8 cellular contexts compared by ENCODE assay signal in genomic region chr6:71419217-71419953, GRCh38.
A peak's percentile ranks its signal among the peaks of the same experiment; 100 is the strongest.
DNase-seq lines count a peak whose midpoint lies in the region; ATAC-seq and TF ChIP-seq lines count a peak whose summit lies in the region.

No MANE protein-coding gene starts in this region.

- TF ChIP-seq CTCF in chondrocyte (IDR thresholded peaks at IDR 0.05), result no peak
- no peak for TF ChIP-seq CTCF in lung (IDR thresholded peaks at IDR 0.05; ENCODE audit: control extremely low read depth, extremely low read depth)

- H3K36me3 ChIP-seq in lung (ENCODE audit: control insufficient read depth in 2 of 2, insufficient read depth in 2 of 2, low read length in 2 of 2) (peaks cover 5 to 14% of the 10 kb centered on the region in 2 donors), urinary bladder (ENCODE audit: insufficient read depth) (no peaks in the 10 kb centered on the region)

- H3K4me3 Mint-ChIP-seq in chondrocyte (ENCODE audit: unreplicated experiment), result peak overlapping the region; percentile 82

- no peaks in the 10 kb centered on the region for H3K27me3 Mint-ChIP-seq in chondrocyte (ENCODE audit: low read depth)

- H3K4me1 Mint-ChIP-seq in chondrocyte (ENCODE audit: low read depth), result peaks cover 18% of the 10 kb centered on the region

- DNase-seq in activated gamma-delta T cell (lab: John Stamatoyannopoulos, UW) (peak; percentile 2), activated gamma-delta T cell treated with Interleukin-2 at 50 U/mL for 16 hours (no peak), chondrocyte (ENCODE audit: low spot score) (no peak), lung (ENCODE audit: low spot score) (no peak), HUDEP-2 (lab: John Stamatoyannopoulos, UW; ENCODE audit: unreplicated experiment in 76 of 76) (no peak)

- peak overlapping the region; percentile 91 to 99 for H3K27ac ChIP-seq in lung (ENCODE audit: low read depth in 1 of 2, low read length in 1 of 2)
- H3K27ac ChIP-seq in urinary bladder (ENCODE audit: low read depth), result peak overlapping the region; percentile 76

- H3K9me3 Mint-ChIP-seq in chondrocyte (ENCODE audit: low read depth), result no peaks in the 10 kb centered on the region

- H3K27ac Mint-ChIP-seq in chondrocyte (ENCODE audit: unreplicated experiment), result peak overlapping the region; percentile 90

- peak overlapping the region; percentile 88 for H3K4me3 ChIP-seq in lung
- H3K4me3 ChIP-seq in urinary bladder (ENCODE audit: low read depth, low read length), result peak overlapping the region; percentile 79

- 24 to 43% methylated on average over 27 of the region's 27 CpGs for WGBS in lung, 2 donors
- 24% methylated on average over 27 of the region's 27 CpGs for WGBS in urinary bladder

- no peaks in the 10 kb centered on the region for H3K9me3 ChIP-seq in lung (ENCODE audit: control insufficient read depth in 2 of 2, insufficient read depth in 1 of 2, low read length in 1 of 2)

- ATAC-seq in lung (ENCODE audit: insufficient read depth, low FRiP score) (peak; percentile 0), GM19395 (IDR thresholded peaks at IDR 0.05; ENCODE audit: unreplicated experiment) (no peak), HG03460 (IDR thresholded peaks at IDR 0.05; ENCODE audit: unreplicated experiment) (no peak)

- no peaks in the 10 kb centered on the region for H3K27me3 ChIP-seq in lung (ENCODE audit: control insufficient read depth, insufficient read depth)

- H3K4me1 ChIP-seq in lung (ENCODE audit: control insufficient read depth in 2 of 2, insufficient read depth in 2 of 2, low read length in 2 of 2) (peaks cover 1 to 19% of the 10 kb centered on the region in 2 donors), urinary bladder (ENCODE audit: insufficient read depth) (no peaks in the 10 kb centered on the region)

- H3K36me3 Mint-ChIP-seq in chondrocyte (ENCODE audit: low read depth), result peaks cover 8% of the 10 kb centered on the region
